Comparison of ENCODE assay signal across 1 cellular context in genomic region chr1:112701227-112702066, GRCh38.
TF ChIP-seq lines count a peak whose summit lies in the region.

No MANE protein-coding gene starts in this region.

TF ChIP-seq in HEK293, 187 proteins besides CTCF, POLR2A, EP300 and RAD21 (continued from another document and continues in another):
- TF ChIP-seq PRDM4 (tag by site-specific recombination; IDR thresholded peaks at IDR 0.05), result no peak
- TF ChIP-seq ZNF292 (tag by site-specific recombination; IDR thresholded peaks at IDR 0.05; ENCODE audit: borderline replicate concordance, low read depth), result no peak
- no peak for TF ChIP-seq ZNF549 (tag by site-specific recombination; IDR thresholded peaks at IDR 0.05)
- no peak for TF ChIP-seq ZNF626 (tag by site-specific recombination; IDR thresholded peaks at IDR 0.05)
- no peak for TF ChIP-seq ZBTB11 (tag by site-specific recombination; conservative IDR thresholded peaks at IDR 0.05; ENCODE audit: low read depth)
- TF ChIP-seq ZNF639 (tag by site-specific recombination; IDR thresholded peaks at IDR 0.05), result no peak
- TF ChIP-seq ZNF768 (tag by site-specific recombination; IDR thresholded peaks at IDR 0.05), result no peak
- TF ChIP-seq ZXDB (tag by site-specific recombination; IDR thresholded peaks at IDR 0.05), result no peak
- TF ChIP-seq IKZF3 (tag by site-specific recombination; IDR thresholded peaks at IDR 0.05), result peak; percentile 6; the same call in 1 of the 2 replicates
- no peak for TF ChIP-seq ZNF664 (tag by site-specific recombination; IDR thresholded peaks at IDR 0.05)
- peak; percentile 57 for TF ChIP-seq EGR2 (tag by site-specific recombination; IDR thresholded peaks at IDR 0.05; ENCODE audit: low read depth)
- no peak for TF ChIP-seq ZNF184 (tag by site-specific recombination; IDR thresholded peaks at IDR 0.05)
- TF ChIP-seq ZNF791 (tag by site-specific recombination; IDR thresholded peaks at IDR 0.05), result no peak
- TF ChIP-seq ZNF354C (tag by site-specific recombination; IDR thresholded peaks at IDR 0.05; ENCODE audit: borderline replicate concordance, low read depth), result no peak
- no peak for TF ChIP-seq ZNF302 (tag by site-specific recombination; IDR thresholded peaks at IDR 0.05; ENCODE audit: low read depth)
- no peak for TF ChIP-seq BCL6B (tag by site-specific recombination; IDR thresholded peaks at IDR 0.05)
- TF ChIP-seq ZNF600 (tag by site-specific recombination; IDR thresholded peaks at IDR 0.05), result peak; percentile 48; the same call in 1 of the 2 replicates
- TF ChIP-seq ZBTB48 (tag by site-specific recombination; IDR thresholded peaks at IDR 0.05), result peak; percentile 34; the same call in 1 of the 2 replicates
- TF ChIP-seq ZNF426 (tag by site-specific recombination; IDR thresholded peaks at IDR 0.05), result no peak
- no peak for TF ChIP-seq ZNF239 (tag by site-specific recombination; IDR thresholded peaks at IDR 0.05)
- no peak for TF ChIP-seq ZNF23 (tag by site-specific recombination; IDR thresholded peaks at IDR 0.05; ENCODE audit: borderline replicate concordance)
- no peak for TF ChIP-seq ZNF514 (tag by site-specific recombination; IDR thresholded peaks at IDR 0.05)
- TF ChIP-seq REPIN1 (tag by site-specific recombination; IDR thresholded peaks at IDR 0.05; ENCODE audit: low read depth), result no peak
- no peak for TF ChIP-seq ZNF114 (tag by site-specific recombination; IDR thresholded peaks at IDR 0.05)
- no peak for TF ChIP-seq HOXD13 (CRISPR knock-in tag; IDR thresholded peaks at IDR 0.05; ENCODE audit: borderline replicate concordance)
- no peak for TF ChIP-seq ZFP3 (tag by site-specific recombination; IDR thresholded peaks at IDR 0.05; ENCODE audit: low read depth)
- TF ChIP-seq ZNF488 (tag by site-specific recombination; IDR thresholded peaks at IDR 0.05), result no peak
- TF ChIP-seq TRIM28 (IDR thresholded peaks at IDR 0.05; ENCODE audit: borderline replicate concordance, low read length), result 0 out of 2 replicates have a peak, but pooled peaks have one; percentile 1
- no peak for TF ChIP-seq TCF7L2 (IDR thresholded peaks at IDR 0.05; ENCODE audit: borderline replicate concordance, low read depth, low read length)
- no peak for TF ChIP-seq ZNF658 (tag by site-specific recombination; IDR thresholded peaks at IDR 0.05)
- no peak for TF ChIP-seq TSHZ1 (tag by site-specific recombination; IDR thresholded peaks at IDR 0.05; ENCODE audit: borderline replicate concordance)
- no peak for TF ChIP-seq ZNF112 (tag by site-specific recombination; IDR thresholded peaks at IDR 0.05)
- peak; percentile 12 for TF ChIP-seq ZBTB20 (tag by site-specific recombination; IDR thresholded peaks at IDR 0.05)
- TF ChIP-seq ZFHX2 (tag by site-specific recombination; conservative IDR thresholded peaks at IDR 0.05), result peak; percentile 87
- TF ChIP-seq MYNN (tag by site-specific recombination; IDR thresholded peaks at IDR 0.05; ENCODE audit: borderline replicate concordance), result no peak
- TF ChIP-seq ZNF174 (tag by site-specific recombination; IDR thresholded peaks at IDR 0.05), result no peak
- TF ChIP-seq ZBTB49 (tag by site-specific recombination; IDR thresholded peaks at IDR 0.05; ENCODE audit: low read depth), result no peak
- no peak for TF ChIP-seq AEBP2 (tag by site-specific recombination; IDR thresholded peaks at IDR 0.05; ENCODE audit: borderline replicate concordance)
- TF ChIP-seq ZNF416 (tag by site-specific recombination; IDR thresholded peaks at IDR 0.05), result no peak
- TF ChIP-seq FEZF1 (tag by site-specific recombination; IDR thresholded peaks at IDR 0.05), result no peak
- TF ChIP-seq ZIC2 (tag by site-specific recombination; IDR thresholded peaks at IDR 0.05), result no peak
- TF ChIP-seq KLF8 (tag by site-specific recombination; IDR thresholded peaks at IDR 0.05), result no peak
- no peak for TF ChIP-seq BCL11B (tag by site-specific recombination; IDR thresholded peaks at IDR 0.05; ENCODE audit: low read depth)
- TF ChIP-seq ZNF423 (tag by site-specific recombination; IDR thresholded peaks at IDR 0.05), result no peak
- TF ChIP-seq PRDM6 (tag by site-specific recombination; IDR thresholded peaks at IDR 0.05), result no peak
- TF ChIP-seq ZNF24 (tag by site-specific recombination; IDR thresholded peaks at IDR 0.05), result no peak
